Comparison of ENCODE assay signal across 8 cellular contexts in genomic region chr11:65334696-65335295, GRCh38. TPM values are rescaled to one million over a fixed set of nuclear protein-coding genes. Genes with fewer than 3 reads are reported as not detected.
DNase-seq lines count a peak whose midpoint lies in the region; ATAC-seq and TF ChIP-seq lines count a peak whose summit lies in the region.

No MANE protein-coding gene starts in this region.

- peak overlapping the region; percentile 98 for H3K4me2 ChIP-seq in SK-N-SH

- H3K27me3 Mint-ChIP-seq in activated CD8-positive, alpha-beta T cell treated with anti-CD3 and anti-CD28 coated beads for 36 hours: no peaks in the 10 kb centered on the region

- no peak overlapping the region for H2AFZ ChIP-seq in SK-N-SH (ENCODE audit: low read depth)

- H3K4me3 Mint-ChIP-seq in activated CD8-positive, alpha-beta T cell treated with anti-CD3 and anti-CD28 coated beads for 36 hours: peak overlapping the region; percentile 88

- no peak for TF ChIP-seq CTCF in SK-N-SH (IDR thresholded peaks at IDR 0.05)
- TF ChIP-seq CTCF in activated CD8-positive, alpha-beta T cell treated with anti-CD3 and anti-CD28 coated beads for 36 hours (IDR thresholded peaks at IDR 0.05): no peak

- no peaks in the 10 kb centered on the region for H3K9me2 ChIP-seq in SK-N-SH

- H3K27ac Mint-ChIP-seq in activated CD8-positive, alpha-beta T cell treated with anti-CD3 and anti-CD28 coated beads for 36 hours: peak overlapping the region; percentile 83

- ATAC-seq in SK-N-SH treated with all-trans-retinoic acid at 6 μM for 48 hours: no peak
- ATAC-seq in activated CD8-positive, alpha-beta T cell treated with anti-CD3 and anti-CD28 coated beads for 36 hours: no peak
- ATAC-seq in HG03521 (IDR thresholded peaks at IDR 0.05; ENCODE audit: unreplicated experiment): no peak
- ATAC-seq in GM21515 (IDR thresholded peaks at IDR 0.05; ENCODE audit: unreplicated experiment): no peak

- no peak for DNase-seq in SK-N-SH
- no peak for DNase-seq in activated CD8-positive, alpha-beta T cell treated with anti-CD3 and anti-CD28 coated beads for 36 hours
- DNase-seq in COR-L47 (lab: John Stamatoyannopoulos, UW): no peak

- POLR2A ChIA-PET in SK-N-SH (lab: Yijun Ruan, JAX): interaction anchor here (1.0 to 2.4 kb wide), 3 partner anchors 13 to 170 kb away, joined by 4 to 14 read pairs (median 6); partner anchors contain the start of gene NEAT1
- POLR2A ChIA-PET in activated CD8-positive, alpha-beta T cell treated with anti-CD3 and anti-CD28 coated beads for 36 hours (lab: Charles Lee): interaction anchor here (0.7 to 4.0 kb wide), 8 partner anchors 14 to 200 kb away, joined by 3 to 17 read pairs (median 3); partner anchors contain the start of genes NEAT1, POLA2 and SYVN1

- TF ChIP-seq RAD21 in SK-N-SH (IDR thresholded peaks at IDR 0.05; ENCODE audit: low read length): no peak

- CTCF ChIA-PET in SK-N-SH (lab: Yijun Ruan, JAX): interaction anchor here (0.9 to 1.3 kb wide), 4 partner anchors 18 to 88 kb away, joined by 3 to 7 read pairs (median 4); no protein-coding TSS in a partner anchor
- CTCF ChIA-PET in activated CD8-positive, alpha-beta T cell treated with anti-CD3 and anti-CD28 coated beads for 36 hours (lab: Charles Lee): interaction anchor here (0.6 to 11.7 kb wide), 5 partner anchors 13 to 109 kb away, joined by 3 to 265 read pairs (median 5); partner anchors contain the start of gene CDC42EP2

- peaks cover 49% of the 10 kb centered on the region for H4K20me1 ChIP-seq in SK-N-SH (ENCODE audit: insufficient read depth)

- intact Hi-C loops in activated CD8-positive, alpha-beta T cell treated with anti-CD3 and anti-CD28 coated beads for 36 hours (cut with micrococcal nuclease): no loop called here

- H3K4me1 ChIP-seq in SK-N-SH (ENCODE audit: control insufficient read depth in 1 of 2, insufficient read depth in 2 of 2, low read depth in 1 of 2, low read length in 1 of 2) (peaks cover 5 to 7% of the 10 kb centered on the region in 2 experiments; a peak in 3 of 4 replicates), iPS-20b (ENCODE audit: insufficient read depth, low read length) (peaks cover 8% of the 10 kb centered on the region), stomach smooth muscle (ENCODE audit: control insufficient read depth, insufficient read depth, low read length) (peaks cover 12% of the 10 kb centered on the region)

- H3K27me3 ChIP-seq in SK-N-SH (ENCODE audit: insufficient read depth) (no peaks in the 10 kb centered on the region), iPS-20b (ENCODE audit: insufficient read depth, low read length) (no peaks in the 10 kb centered on the region), stomach smooth muscle (ENCODE audit: control insufficient read depth in 1 of 2, insufficient read depth in 2 of 2, low read length in 2 of 2) (no peaks in the 10 kb centered on the region)

- H3K27ac ChIP-seq in SK-N-SH (ENCODE audit: low read depth in 2 of 2, low read length in 1 of 2): peak overlapping the region in 1 of 2 experiments; percentile 78; a peak in 2 of 4 replicates
- no peak overlapping the region for H3K27ac ChIP-seq in iPS-20b (ENCODE audit: low read length)
- H3K27ac ChIP-seq in stomach smooth muscle (ENCODE audit: low read length): no peak overlapping the region

- H3K79me2 ChIP-seq in SK-N-SH (ENCODE audit: insufficient read depth): peaks cover 60% of the 10 kb centered on the region

- H3K9ac ChIP-seq in SK-N-SH (peak overlapping the region; percentile 90), iPS-20b (ENCODE audit: low read depth, low read length) (peak overlapping the region; percentile 96), stomach smooth muscle (ENCODE audit: low read length in 2 of 2) (peak overlapping the region; percentile 77 to 92)

- WGBS in SK-N-SH (ENCODE audit: low lambda C conversion rate): 27% methylated on average over 5 of the region's 5 CpGs

- H3K36me3 Mint-ChIP-seq in activated CD8-positive, alpha-beta T cell treated with anti-CD3 and anti-CD28 coated beads for 36 hours (ENCODE audit: low read depth): peaks cover 18% of the 10 kb centered on the region

- peaks cover 18% of the 10 kb centered on the region for H3F3A ChIP-seq in SK-N-SH (replicated peaks; ENCODE audit: insufficient read depth)

- H3K36me3 ChIP-seq in SK-N-SH (replicated peaks in 1 of 2; ENCODE audit: control insufficient read depth in 1 of 2, insufficient read depth in 2 of 2, low read length in 1 of 2): peaks cover 8 to 18% of the 10 kb centered on the region in 2 experiments
- peaks cover 15% of the 10 kb centered on the region for H3K36me3 ChIP-seq in iPS-20b (ENCODE audit: insufficient read depth, low read depth, low read length)
- peaks cover 0 to 5% of the 10 kb centered on the region in 2 donors for H3K36me3 ChIP-seq in stomach smooth muscle (ENCODE audit: control insufficient read depth in 2 of 2, insufficient read depth in 2 of 2, low read length in 2 of 2)

- no peaks in the 10 kb centered on the region for H3K9me3 Mint-ChIP-seq in activated CD8-positive, alpha-beta T cell treated with anti-CD3 and anti-CD28 coated beads for 36 hours

- H3K9me3 ChIP-seq in SK-N-SH (no peaks in the 10 kb centered on the region), iPS-20b (ENCODE audit: insufficient read depth, low read depth, low read length) (no peaks in the 10 kb centered on the region), stomach smooth muscle (ENCODE audit: control insufficient read depth in 2 of 2, low read length in 2 of 2) (no peaks in the 10 kb centered on the region)

- TF ChIP-seq EP300 in SK-N-SH (IDR thresholded peaks at IDR 0.05; ENCODE audit: borderline replicate concordance in 1 of 2, low read depth in 1 of 2, low read length in 1 of 2): no peak

- H3K4me3 ChIP-seq in SK-N-SH (ENCODE audit: low read depth in 2 of 2, low read length in 1 of 2) (peak overlapping the region; percentile 69 to 73), iPS-20b (ENCODE audit: low read length) (peak overlapping the region; percentile 89), stomach smooth muscle (ENCODE audit: low read length in 2 of 2) (peak overlapping the region; percentile 80 to 94)

- peaks cover 32% of the 10 kb centered on the region for H3K4me1 Mint-ChIP-seq in activated CD8-positive, alpha-beta T cell treated with anti-CD3 and anti-CD28 coated beads for 36 hours (ENCODE audit: low read depth)

TF ChIP-seq in SK-N-SH, 30 proteins besides CTCF, POLR2A, EP300 and RAD21 (continues in another document):
- no peak for TF ChIP-seq RFX5 (IDR thresholded peaks at IDR 0.05; ENCODE audit: low read length)
- TF ChIP-seq GATA2 (CRISPR knock-in tag; IDR thresholded peaks at IDR 0.05): no peak

TF ChIP-seq in SK-N-SH treated with all-trans-retinoic acid at 6 μM for 48 hours, 23 proteins besides CTCF, POLR2A, EP300 and RAD21 (continues in another document):
- no peak for TF ChIP-seq TOX (CRISPR knock-in tag; IDR thresholded peaks at IDR 0.05; ENCODE audit: borderline replicate concordance)
- TF ChIP-seq ZFP30 (CRISPR knock-in tag; IDR thresholded peaks at IDR 0.05): no peak
- TF ChIP-seq PPARA (CRISPR knock-in tag; IDR thresholded peaks at IDR 0.05; ENCODE audit: borderline replicate concordance): no peak
- TF ChIP-seq ZNF565 (CRISPR knock-in tag; conservative IDR thresholded peaks at IDR 0.05; ENCODE audit: low read depth): no peak
- TF ChIP-seq ZNF70 (CRISPR knock-in tag; IDR thresholded peaks at IDR 0.05): no peak
- TF ChIP-seq PATZ1 (CRISPR knock-in tag; IDR thresholded peaks at IDR 0.05; ENCODE audit: borderline replicate concordance): no peak

RNA-seq across cellular contexts. Expression of gene DPF2, which starts 1.1 kb away (rescaled TPM):
- polyA plus RNA-seq in SK-N-SH (2012; rRNA removed): 29.6 and 44.9 TPM in 2 replicates
- polyA plus RNA-seq in SK-N-SH (2012; cell fraction: cytosol; rRNA removed): 32.6 and 36.7 TPM in 2 replicates
- polyA plus RNA-seq in SK-N-SH (2012; cell fraction: nucleus; rRNA removed): 71.8 and 81.4 TPM in 2 replicates
- total RNA-seq in activated CD8-positive, alpha-beta T cell treated with anti-CD3 and anti-CD28 coated beads for 36 hours: 10 to 100 TPM; 50.3 to 61.5 TPM

RNA-seq across cellular contexts. Expression of gene TIGD3, which starts 19.8 kb away (rescaled TPM):
- polyA plus RNA-seq in SK-N-SH (2012; rRNA removed): 0.34 and 0.41 TPM in 2 replicates
- 0.19 and 0.41 TPM in 2 replicates for polyA plus RNA-seq in SK-N-SH (2012; cell fraction: cytosol; rRNA removed)
- 0.75 and 0.92 TPM in 2 replicates for polyA plus RNA-seq in SK-N-SH (2012; cell fraction: nucleus; rRNA removed)
- total RNA-seq in activated CD8-positive, alpha-beta T cell treated with anti-CD3 and anti-CD28 coated beads for 36 hours: 1 to 10 TPM in 1 of 2 experiments, under 1 TPM in 1; 0.65 to 1.4 TPM

RNA-seq across cellular contexts. Expression of gene CDC42EP2, which starts 20.1 kb away (rescaled TPM):
- polyA plus RNA-seq in SK-N-SH (2012; rRNA removed): 5.1 and 8.1 TPM in 2 replicates
- polyA plus RNA-seq in SK-N-SH (2012; cell fraction: cytosol; rRNA removed): 2.5 and 4.1 TPM in 2 replicates
- 5.6 and 7.7 TPM in 2 replicates for polyA plus RNA-seq in SK-N-SH (2012; cell fraction: nucleus; rRNA removed)
- total RNA-seq in activated CD8-positive, alpha-beta T cell treated with anti-CD3 and anti-CD28 coated beads for 36 hours: 1 to 10 TPM in 1 of 2 experiments, not detected in 1; 1.2 TPM

RNA-seq across cellular contexts. Expression of gene SLC25A45, which starts 47.6 kb away (rescaled TPM):
- polyA plus RNA-seq in SK-N-SH (2012; rRNA removed): 3.1 and 3.6 TPM in 2 replicates
- polyA plus RNA-seq in SK-N-SH (2012; cell fraction: cytosol; rRNA removed): 1.2 and 1.8 TPM in 2 replicates
- 13.7 and 17.4 TPM in 2 replicates for polyA plus RNA-seq in SK-N-SH (2012; cell fraction: nucleus; rRNA removed)
- 10 to 100 TPM; 12.8 to 14.4 TPM for total RNA-seq in activated CD8-positive, alpha-beta T cell treated with anti-CD3 and anti-CD28 coated beads for 36 hours

RNA-seq across cellular contexts. Expression of gene FRMD8, which starts 51.6 kb away (rescaled TPM):
- 17.4 and 19.0 TPM in 2 replicates for polyA plus RNA-seq in SK-N-SH (2012; rRNA removed)
- 8.0 and 14.0 TPM in 2 replicates for polyA plus RNA-seq in SK-N-SH (2012; cell fraction: cytosol; rRNA removed)
- 32.3 and 58.1 TPM in 2 replicates for polyA plus RNA-seq in SK-N-SH (2012; cell fraction: nucleus; rRNA removed)
- total RNA-seq in activated CD8-positive, alpha-beta T cell treated with anti-CD3 and anti-CD28 coated beads for 36 hours: 10 to 100 TPM; 26.8 to 33.3 TPM
